In the genomic region with DNA sequence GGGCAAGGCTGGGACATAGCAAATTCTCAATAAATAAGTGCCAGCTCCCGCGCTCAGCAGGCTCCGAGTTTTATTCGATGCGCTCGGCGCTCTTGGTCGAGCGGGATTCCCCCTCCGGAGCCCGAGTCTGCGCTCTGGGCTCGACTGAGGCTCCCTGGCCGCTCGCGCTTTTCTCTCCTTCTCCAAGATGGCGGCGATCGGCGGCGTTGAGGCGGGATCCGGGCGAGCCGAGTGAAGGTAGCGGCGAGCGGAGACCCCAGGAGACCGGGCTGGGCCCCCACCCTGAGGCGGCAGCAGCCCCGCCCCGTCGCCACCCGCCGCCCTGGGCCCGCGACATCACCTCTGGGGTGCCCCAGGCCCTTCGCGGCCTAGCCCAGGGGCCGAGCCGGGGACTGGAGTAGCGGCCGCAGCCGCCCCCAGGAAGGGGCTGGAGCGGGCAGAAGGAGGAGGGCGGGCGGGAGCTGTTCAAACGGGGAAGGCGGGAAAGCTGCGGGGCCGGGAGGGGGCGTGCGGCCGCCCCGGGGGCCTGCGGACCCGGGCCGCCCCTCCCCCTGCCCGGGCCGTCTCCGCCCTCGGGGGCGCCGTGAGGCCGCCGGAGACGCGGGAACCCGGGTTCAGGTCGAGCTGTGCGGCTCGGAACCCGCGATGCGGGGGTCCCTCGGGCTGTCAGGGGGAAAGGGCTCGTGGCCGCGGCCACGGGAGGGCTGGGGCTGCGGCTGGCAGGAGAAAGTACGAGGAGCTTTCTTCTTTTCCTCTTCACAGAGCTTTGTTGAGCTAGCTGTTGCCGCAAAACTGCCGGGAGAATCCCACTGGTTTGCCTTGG, we compare ENCODE assay signal across 8 cellular contexts. TPM values are rescaled to one million over a fixed set of nuclear protein-coding genes. Genes with fewer than 3 reads are reported as not detected.
DNase-seq lines count a peak whose midpoint lies in the region; ATAC-seq and TF ChIP-seq lines count a peak whose summit lies in the region.

A gene with protein sequence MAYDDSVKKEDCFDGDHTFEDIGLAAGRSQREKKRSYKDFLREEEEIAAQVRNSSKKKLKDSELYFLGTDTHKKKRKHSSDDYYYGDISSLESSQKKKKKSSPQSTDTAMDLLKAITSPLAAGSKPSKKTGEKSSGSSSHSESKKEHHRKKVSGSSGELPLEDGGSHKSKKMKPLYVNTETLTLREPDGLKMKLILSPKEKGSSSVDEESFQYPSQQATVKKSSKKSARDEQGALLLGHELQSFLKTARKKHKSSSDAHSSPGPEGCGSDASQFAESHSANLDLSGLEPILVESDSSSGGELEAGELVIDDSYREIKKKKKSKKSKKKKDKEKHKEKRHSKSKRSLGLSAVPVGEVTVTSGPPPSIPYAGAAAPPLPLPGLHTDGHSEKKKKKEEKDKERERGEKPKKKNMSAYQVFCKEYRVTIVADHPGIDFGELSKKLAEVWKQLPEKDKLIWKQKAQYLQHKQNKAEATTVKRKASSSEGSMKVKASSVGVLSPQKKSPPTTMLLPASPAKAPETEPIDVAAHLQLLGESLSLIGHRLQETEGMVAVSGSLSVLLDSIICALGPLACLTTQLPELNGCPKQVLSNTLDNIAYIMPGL (plus strand): TSS at position 173 of the 823 bp plus-strand sequence. CDS start 4,898 bp downstream, outside the sequence.

- peak within 1 kb of the TSS; percentile 92 for H3K27ac Mint-ChIP-seq in activated T-helper 2 cell treated with anti-CD3 and anti-CD28 coated beads, Interferon-gamma antibody, Interleukin-2, Interleukin-4, amounts not matched to agents 10 μg/mL and 5 μg/mL and 100 μg/mL, durations not matched to agents 14 hours and 24 hours and 36 hours
- H3K27ac Mint-ChIP-seq in naive thymus-derived CD8-positive, alpha-beta T cell = peak within 1 kb of the TSS; percentile 88 to 98 (median 96)
- peak within 1 kb of the TSS; percentile 98 for H3K27ac Mint-ChIP-seq in stimulated activated naive B cell treated with anti-CD40 and anti-IgM and Interleukin-4, amounts not matched to agents 10 μg/mL and 1 μg/mL and 100 μg/mL, for 72 hours

- H3K36me3 Mint-ChIP-seq in activated T-helper 2 cell treated with anti-CD3 and anti-CD28 coated beads, Interferon-gamma antibody, Interleukin-2, Interleukin-4, amounts not matched to agents 10 μg/mL and 5 μg/mL and 100 μg/mL, durations not matched to agents 14 hours and 24 hours and 36 hours (ENCODE audit: low read depth) = peaks cover 30% of the 10 kb centered on the region
- peaks cover 0 to 7% (median 0%) of the 10 kb centered on the region in 3 donors for H3K36me3 Mint-ChIP-seq in naive thymus-derived CD8-positive, alpha-beta T cell
- peaks cover 9 to 22% of the 10 kb centered on the region in 2 donors for H3K36me3 Mint-ChIP-seq in stimulated activated naive B cell treated with anti-CD40 and anti-IgM and Interleukin-4, amounts not matched to agents 10 μg/mL and 1 μg/mL and 100 μg/mL, for 72 hours

- H3K27me3 Mint-ChIP-seq in activated T-helper 2 cell treated with anti-CD3 and anti-CD28 coated beads, Interferon-gamma antibody, Interleukin-2, Interleukin-4, amounts not matched to agents 10 μg/mL and 5 μg/mL and 100 μg/mL, durations not matched to agents 14 hours and 24 hours and 36 hours (ENCODE audit: low read depth) = no peaks in the 10 kb centered on the region
- no peaks in the 10 kb centered on the region for H3K27me3 Mint-ChIP-seq in naive thymus-derived CD8-positive, alpha-beta T cell
- H3K27me3 Mint-ChIP-seq in stimulated activated naive B cell treated with anti-CD40 and anti-IgM and Interleukin-4, amounts not matched to agents 10 μg/mL and 1 μg/mL and 100 μg/mL, for 72 hours = no peaks in the 10 kb centered on the region

- H3K27ac ChIP-seq in KOPT-K1 (ENCODE audit: low read depth, low read length, poor library complexity, severe bottlenecking) (peak within 1 kb of the TSS; percentile 90), RWPE2 (ENCODE audit: poor library complexity, severe bottlenecking) (peak within 1 kb of the TSS; percentile 72)

- H3K4me3 ChIP-seq in RWPE2 (ENCODE audit: severe bottlenecking) = peak within 1 kb of the TSS; percentile 95

- peak; percentile 86 for DNase-seq in EH (ENCODE audit: low read depth)
- DNase-seq in RWPE2 (ENCODE audit: low spot score) = peak; percentile 84
- DNase-seq in activated T-helper 2 cell treated with anti-CD3 and anti-CD28 coated beads, Interferon-gamma antibody, Interleukin-2, Interleukin-4, amounts not matched to agents 10 μg/mL and 5 μg/mL and 100 μg/mL, durations not matched to agents 14 hours and 24 hours and 36 hours (ENCODE audit: low spot score) = peak; percentile 83
- peak; percentile 85 for DNase-seq in fibroblast of peridontal ligament (ENCODE audit: extremely low read depth)
- peak; percentile 77 to 92 (median 85) for DNase-seq in naive thymus-derived CD8-positive, alpha-beta T cell
- DNase-seq in stimulated activated naive B cell treated with anti-CD40 and anti-IgM and Interleukin-4, amounts not matched to agents 10 μg/mL and 1 μg/mL and 100 μg/mL, for 72 hours = peak; percentile 84

- TF ChIP-seq CTCF in RWPE2 (IDR thresholded peaks at IDR 0.05; ENCODE audit: poor library complexity, severe bottlenecking) = no peak

- intact Hi-C loops in activated T-helper 2 cell treated with anti-CD3 and anti-CD28 coated beads, Interferon-gamma antibody, Interleukin-2, Interleukin-4, amounts not matched to agents 10 μg/mL and 5 μg/mL and 100 μg/mL, durations not matched to agents 14 hours and 24 hours and 36 hours (cut with micrococcal nuclease) = loop anchor here (2.0 kb wide), 1 partner anchor 41 kb away; the partner anchor contains the start of gene TOM1

- POLR2A ChIA-PET in naive thymus-derived CD8-positive, alpha-beta T cell (lab: Charles Lee) = interaction anchor here (0.5 to 2.4 kb wide), 7 partner anchors 13 to 386 kb away, joined by 3 to 48 read pairs (median 5); partner anchors contain the start of gene TOM1

- H3K4me1 ChIP-seq in RWPE2 (ENCODE audit: insufficient read depth, poor library complexity, severe bottlenecking) = peaks cover 3% of the 10 kb centered on the region

- peaks cover 34% of the 10 kb centered on the region for H3K4me1 Mint-ChIP-seq in activated T-helper 2 cell treated with anti-CD3 and anti-CD28 coated beads, Interferon-gamma antibody, Interleukin-2, Interleukin-4, amounts not matched to agents 10 μg/mL and 5 μg/mL and 100 μg/mL, durations not matched to agents 14 hours and 24 hours and 36 hours (ENCODE audit: low read depth)
- peaks cover 13 to 26% (median 26%) of the 10 kb centered on the region in 4 donors for H3K4me1 Mint-ChIP-seq in naive thymus-derived CD8-positive, alpha-beta T cell
- H3K4me1 Mint-ChIP-seq in stimulated activated naive B cell treated with anti-CD40 and anti-IgM and Interleukin-4, amounts not matched to agents 10 μg/mL and 1 μg/mL and 100 μg/mL, for 72 hours = peaks cover 12 to 27% of the 10 kb centered on the region in 2 donors

- H3K9me3 Mint-ChIP-seq in activated T-helper 2 cell treated with anti-CD3 and anti-CD28 coated beads, Interferon-gamma antibody, Interleukin-2, Interleukin-4, amounts not matched to agents 10 μg/mL and 5 μg/mL and 100 μg/mL, durations not matched to agents 14 hours and 24 hours and 36 hours = no peaks in the 10 kb centered on the region
- no peaks in the 10 kb centered on the region for H3K9me3 Mint-ChIP-seq in naive thymus-derived CD8-positive, alpha-beta T cell
- peaks cover 0 to 1% of the 10 kb centered on the region in 2 donors for H3K9me3 Mint-ChIP-seq in stimulated activated naive B cell treated with anti-CD40 and anti-IgM and Interleukin-4, amounts not matched to agents 10 μg/mL and 1 μg/mL and 100 μg/mL, for 72 hours

- peaks cover 24% of the 10 kb centered on the region for H3K36me3 ChIP-seq in KOPT-K1 (ENCODE audit: insufficient read depth, low read length)
- H3K36me3 ChIP-seq in RWPE2 (ENCODE audit: low read depth) = peaks cover 38% of the 10 kb centered on the region

- H3K9me3 ChIP-seq in KOPT-K1 (ENCODE audit: insufficient read depth, low read length, poor library complexity, severe bottlenecking) = no peaks in the 10 kb centered on the region
- no peaks in the 10 kb centered on the region for H3K9me3 ChIP-seq in RWPE2 (ENCODE audit: severe bottlenecking)

- H3K27me3 ChIP-seq in RWPE2 (ENCODE audit: insufficient read depth, poor library complexity, severe bottlenecking) = no peaks in the 10 kb centered on the region

- ATAC-seq in GM21786 (IDR thresholded peaks at IDR 0.05; ENCODE audit: unreplicated experiment) = peak; percentile 83
- ATAC-seq in RWPE2 (ENCODE audit: low read depth) = peak; percentile 91
- ATAC-seq in naive thymus-derived CD8-positive, alpha-beta T cell = peak; percentile 88 to 94
- peak; percentile 91 to 92 for ATAC-seq in stimulated activated naive B cell treated with anti-CD40 and anti-IgM and Interleukin-4, amounts not matched to agents 10 μg/mL and 1 μg/mL and 100 μg/mL, for 72 hours (replicated peaks)

- H3K4me3 Mint-ChIP-seq in activated T-helper 2 cell treated with anti-CD3 and anti-CD28 coated beads, Interferon-gamma antibody, Interleukin-2, Interleukin-4, amounts not matched to agents 10 μg/mL and 5 μg/mL and 100 μg/mL, durations not matched to agents 14 hours and 24 hours and 36 hours (ENCODE audit: low read depth) = peak within 1 kb of the TSS; percentile 90
- peak within 1 kb of the TSS; percentile 85 to 96 (median 92) for H3K4me3 Mint-ChIP-seq in naive thymus-derived CD8-positive, alpha-beta T cell
- peak within 1 kb of the TSS; percentile 86 to 89 for H3K4me3 Mint-ChIP-seq in stimulated activated naive B cell treated with anti-CD40 and anti-IgM and Interleukin-4, amounts not matched to agents 10 μg/mL and 1 μg/mL and 100 μg/mL, for 72 hours

RNA-seq across cellular contexts. Expression of the gene that starts here (rescaled TPM):
- total RNA-seq in activated T-helper 2 cell treated with anti-CD3 and anti-CD28 coated beads, Interferon-gamma antibody, Interleukin-2, Interleukin-4, amounts not matched to agents 10 μg/mL and 5 μg/mL and 100 μg/mL, durations not matched to agents 14 hours and 24 hours and 36 hours = 41.8 and 42.3 TPM in 2 replicates
- 10 to 100 TPM; 29.5 to 32.6 TPM for total RNA-seq in naive thymus-derived CD8-positive, alpha-beta T cell
- 10 to 100 TPM in 2 of 3 donors, 1 to 10 TPM in 1; 7.9 to 17.8 (median 11.0) TPM for polyA plus RNA-seq in naive thymus-derived CD8-positive, alpha-beta T cell

Comparison
In these comparisons a context has a peak if more than half of its experiments do, and no peak if none do; other contexts are left out.
1. Peak in every context shown above with its lines: DNase-seq, ATAC-seq, H3K4me3 ChIP-seq and H3K27ac ChIP-seq.